Comparison of ENCODE assay signal across 1 cellular context in genomic region chr16:78297066-78297666, GRCh38.
TF ChIP-seq lines count a peak whose summit lies in the region.

No MANE protein-coding gene starts in this region.

TF ChIP-seq in HepG2, 621 proteins besides CTCF, POLR2A, EP300 and RAD21 (continued from another document):
- TF ChIP-seq ZBTB14 (CRISPR knock-in tag; IDR thresholded peaks at IDR 0.05) (no peak), ZNF737 (CRISPR knock-in tag; IDR thresholded peaks at IDR 0.05; ENCODE audit: borderline replicate concordance) (no peak; the same call in 1 of the 2 replicates), GTF2F1 (IDR thresholded peaks at IDR 0.05; ENCODE audit: low read length) (no peak), ZBTB21 (CRISPR knock-in tag; IDR thresholded peaks at IDR 0.05) (peak; percentile 73), MAZ (IDR thresholded peaks at IDR 0.05; ENCODE audit: borderline replicate concordance, low read depth, low read length) (peak; percentile 75), MAZ (CRISPR knock-in tag; IDR thresholded peaks at IDR 0.05; ENCODE audit: low read depth) (peak; percentile 62; the same call in 1 of the 2 replicates), SNAPC5 (CRISPR knock-in tag; IDR thresholded peaks at IDR 0.05; ENCODE audit: borderline replicate concordance) (no peak), ZNF614 (CRISPR knock-in tag; IDR thresholded peaks at IDR 0.05; ENCODE audit: borderline replicate concordance) (peak; percentile 99), BCL6 (CRISPR knock-in tag; IDR thresholded peaks at IDR 0.05) (peak; percentile 99), NRL (CRISPR knock-in tag; IDR thresholded peaks at IDR 0.05; ENCODE audit: borderline replicate concordance) (no peak), BORCS8-MEF2B (CRISPR knock-in tag; IDR thresholded peaks at IDR 0.05) (0 out of 2 replicates have a peak, but pooled peaks have one; percentile 45), ZBTB37 (CRISPR knock-in tag; IDR thresholded peaks at IDR 0.05) (no peak), ZNF850 (CRISPR knock-in tag; conservative IDR thresholded peaks at IDR 0.05) (no peak), TSC22D2 (CRISPR knock-in tag; IDR thresholded peaks at IDR 0.05; ENCODE audit: borderline replicate concordance) (peak; percentile 84; the same call in 1 of the 2 replicates), ZNF781 (CRISPR knock-in tag; IDR thresholded peaks at IDR 0.05; ENCODE audit: borderline replicate concordance, not compliant biosample characterization) (no peak), MIER2 (CRISPR knock-in tag; IDR thresholded peaks at IDR 0.05) (peak; percentile 89), KAT7 (CRISPR knock-in tag; IDR thresholded peaks at IDR 0.05; ENCODE audit: borderline replicate concordance) (no peak; the same call in 1 of the 2 replicates), GATA4 (IDR thresholded peaks at IDR 0.05; ENCODE audit: borderline replicate concordance, low read depth) (peak; percentile 90; the same call in 1 of the 2 replicates), ZNF644 (CRISPR knock-in tag; IDR thresholded peaks at IDR 0.05; ENCODE audit: low read depth) (peak; percentile 100), SOX6 (IDR thresholded peaks at IDR 0.05) (no peak), SOX6 (CRISPR knock-in tag; IDR thresholded peaks at IDR 0.05) (peak; percentile 97), ZNF17 (CRISPR knock-in tag; IDR thresholded peaks at IDR 0.05) (no peak), ZFP90 (CRISPR knock-in tag; IDR thresholded peaks at IDR 0.05; ENCODE audit: borderline replicate concordance) (peak; percentile 66; the same call in 1 of the 2 replicates), ZBTB49 (CRISPR knock-in tag; IDR thresholded peaks at IDR 0.05; ENCODE audit: borderline replicate concordance) (no peak), TBX3 (IDR thresholded peaks at IDR 0.05; ENCODE audit: borderline replicate concordance) (peak; percentile 98), ETV5 (CRISPR knock-in tag; IDR thresholded peaks at IDR 0.05; ENCODE audit: borderline replicate concordance) (peak; percentile 75; the same call in 1 of the 2 replicates), KAT8 (CRISPR knock-in tag; IDR thresholded peaks at IDR 0.05) (peak; percentile 93), ETV6 (CRISPR knock-in tag; conservative IDR thresholded peaks at IDR 0.05) (peak; percentile 87; the same call in 1 of the 2 replicates), DMTF1 (CRISPR knock-in tag; IDR thresholded peaks at IDR 0.05) (no peak), JUNB (CRISPR knock-in tag; IDR thresholded peaks at IDR 0.05; ENCODE audit: borderline replicate concordance) (no peak), RFX1 (IDR thresholded peaks at IDR 0.05) (no peak; the same call in 1 of the 2 replicates), CENPT (CRISPR knock-in tag; IDR thresholded peaks at IDR 0.05; ENCODE audit: low read depth) (no peak), MTF2 (CRISPR knock-in tag; IDR thresholded peaks at IDR 0.05; ENCODE audit: borderline replicate concordance) (no peak), MNT (IDR thresholded peaks at IDR 0.05) (no peak), PBX2 (CRISPR knock-in tag; IDR thresholded peaks at IDR 0.05) (peak; percentile 14; the same call in 1 of the 2 replicates), KLF16 (CRISPR knock-in tag; IDR thresholded peaks at IDR 0.05) (peak in 1 of 2 experiments; percentile 97; a peak in 2 of 4 replicates), HMG20A (CRISPR knock-in tag; IDR thresholded peaks at IDR 0.05; ENCODE audit: borderline replicate concordance) (peak; percentile 100), ZNF143 (CRISPR knock-in tag; IDR thresholded peaks at IDR 0.05) (peak; percentile 20; the same call in 1 of the 2 replicates), NCOA2 (CRISPR knock-in tag; IDR thresholded peaks at IDR 0.05) (peak; percentile 99)
